ENCODE assay signal across 23 cellular contexts in the genomic region with DNA sequence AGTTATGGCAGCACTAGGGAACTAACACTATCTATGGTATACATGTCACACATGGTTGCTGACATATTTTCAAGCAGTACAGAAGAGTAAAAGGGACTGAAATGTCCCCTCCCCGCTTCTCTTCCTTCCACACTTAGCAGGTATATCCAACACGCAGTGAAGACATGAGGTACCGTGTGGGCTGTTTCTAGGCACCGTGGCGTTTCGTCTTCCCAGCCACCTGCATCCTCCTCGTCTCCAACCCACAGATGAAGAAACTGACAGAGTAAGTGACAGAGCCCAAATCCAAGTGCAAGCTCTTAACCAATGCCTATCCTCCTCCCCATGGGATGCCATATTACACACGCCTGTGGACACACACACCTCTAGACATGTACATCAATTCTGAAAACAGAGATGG. TPM values are rescaled to one million over a fixed set of nuclear protein-coding genes. Genes with fewer than 3 reads are reported as not detected.
DNase-seq lines count a peak whose midpoint lies in the region; ATAC-seq and TF ChIP-seq lines count a peak whose summit lies in the region.
"Had no signal": no experiment of that assay in that cellular context is flagged by ENCODE, and none has a peak within 500 bp of the region (broad histone marks: within the 10 kb centered on the region; RNA-seq: fewer than 3 reads in every experiment).

No MANE protein-coding gene starts in this region.

- peak overlapping the region; percentile 44 for H3K4me2 ChIP-seq in BLaER1

- H3K4me1 Mint-ChIP-seq in CD8-positive, alpha-beta T cell (ENCODE audit: low read depth) = peaks cover 14% of the 10 kb centered on the region
- peaks cover 12 to 24% (median 18%) of the 10 kb centered on the region in 7 donors for H3K4me1 Mint-ChIP-seq in naive thymus-derived CD4-positive, alpha-beta T cell

- H3K36me3 ChIP-seq in BLaER1 = peaks cover 17% of the 10 kb centered on the region; the same call in 1 of the 2 replicates
- H3K36me3 ChIP-seq in CD8-positive, alpha-beta T cell (ENCODE audit: insufficient read depth, low read length) = peaks cover 20% of the 10 kb centered on the region
- H3K36me3 ChIP-seq in naive thymus-derived CD4-positive, alpha-beta T cell (ENCODE audit: control insufficient read depth in 2 of 3, insufficient read depth in 3 of 3, low read length in 3 of 3) = peaks cover 0 to 73% (median 3%) of the 10 kb centered on the region in 3 experiments
- H3K36me3 ChIP-seq: cardiac muscle cell, WERI-Rb-1 had no signal

- CTCF ChIA-PET in CD8-positive, alpha-beta T cell (lab: Charles Lee) = no interaction called here
- CTCF ChIA-PET in naive thymus-derived CD4-positive, alpha-beta T cell (lab: Charles Lee) = no interaction called here

- peaks cover 39% of the 10 kb centered on the region for H3K4me1 ChIP-seq in BLaER1
- H3K4me1 ChIP-seq in CD8-positive, alpha-beta T cell (ENCODE audit: insufficient read depth, low read length) = peaks cover 7% of the 10 kb centered on the region
- H3K4me1 ChIP-seq in naive thymus-derived CD4-positive, alpha-beta T cell (ENCODE audit: control insufficient read depth in 2 of 2, insufficient read depth in 2 of 2, low read length in 2 of 2) = peaks cover 0 to 14% of the 10 kb centered on the region in 2 donors

- H3K4me3 ChIP-seq in BLaER1 = no peak overlapping the region
- H3K4me3 ChIP-seq in CD8-positive, alpha-beta T cell (ENCODE audit: low read depth, low read length) = no peak overlapping the region
- no peak overlapping the region for H3K4me3 ChIP-seq in naive thymus-derived CD4-positive, alpha-beta T cell (ENCODE audit: low read length)
- H3K4me3 ChIP-seq: cardiac muscle cell, gastroesophageal sphincter, left ventricle myocardium inferior had no signal

- H3K27ac ChIP-seq in BLaER1 = no peak overlapping the region
- H3K27ac ChIP-seq in CD8-positive, alpha-beta T cell (ENCODE audit: low read depth, low read length) = no peak overlapping the region
- peak overlapping the region; percentile 49 for H3K27ac ChIP-seq in naive thymus-derived CD4-positive, alpha-beta T cell (ENCODE audit: low read depth, low read length)
- H3K27ac ChIP-seq: cardiac muscle cell, gastroesophageal sphincter, left ventricle myocardium inferior, parathyroid adenoma, WERI-Rb-1 had no signal

- peak overlapping the region; percentile 86 for H3K27ac Mint-ChIP-seq in CD8-positive, alpha-beta T cell
- H3K27ac Mint-ChIP-seq in activated naive CD4-positive, alpha-beta T cell treated with anti-CD3 and anti-CD28 coated beads, Interleukin-2, amount 50 U/mL, for 72 hours = peak overlapping the region; percentile 51 to 85
- H3K27ac Mint-ChIP-seq in naive thymus-derived CD4-positive, alpha-beta T cell = peak overlapping the region; percentile 41 to 89 (median 83)
- H3K27ac Mint-ChIP-seq: HFFc6, mesothelial cell of epicardium had no signal

- no peak for TF ChIP-seq CTCF in CD8-positive, alpha-beta T cell (IDR thresholded peaks at IDR 0.05)

- H4K20me1 ChIP-seq in BLaER1 = peaks cover 30% of the 10 kb centered on the region

- no peak for DNase-seq in CD8-positive, alpha-beta T cell
- DNase-seq in activated naive CD4-positive, alpha-beta T cell treated with anti-CD3 and anti-CD28 coated beads, Interleukin-2, amount 50 U/mL, for 72 hours (ENCODE audit: low spot score in 2 of 2) = no peak
- DNase-seq in naive thymus-derived CD4-positive, alpha-beta T cell = no peak
- DNase-seq in NCI-H524 treated with DMSO at 0.1 percent for 48 hours (lab: John Stamatoyannopoulos, UW) (no peak), sciatic nerve (ENCODE audit: low spot score) (no peak)
- DNase-seq: activated CD8-positive, alpha-beta memory T cell treated with anti-CD3 and anti-CD28 coated beads, Interleukin-2, amount 50 U/mL, for 48 hours; activated effector memory CD4-positive, alpha-beta T cell treated with Interleukin-2 at 50 U/mL for 16 hours; aorta; DMS 273 treated with DMSO at 0.1 percent for 48 hours; HFFc6; left ventricle myocardium inferior; NCI-H187; NCI-H2171 treated with DMSO at 0.1 percent for 48 hours; NCI-H526; right cardiac atrium; WERI-Rb-1 had no signal

- H3K27me3 Mint-ChIP-seq in CD8-positive, alpha-beta T cell (ENCODE audit: low read depth) = no peaks in the 10 kb centered on the region
- H3K27me3 Mint-ChIP-seq in naive thymus-derived CD4-positive, alpha-beta T cell = no peaks in the 10 kb centered on the region
- H3K27me3 Mint-ChIP-seq: natural killer cell treated with Interleukin-12 subunit alpha and Interleukin-12 subunit beta and Interleukin-15 and Interleukin-18, amount 100 ng/mL, for 72 hours had no signal

- peaks cover 68% of the 10 kb centered on the region for H3K36me3 Mint-ChIP-seq in CD8-positive, alpha-beta T cell
- H3K36me3 Mint-ChIP-seq in activated naive CD4-positive, alpha-beta T cell treated with anti-CD3 and anti-CD28 coated beads, Interleukin-2, amount 50 U/mL, for 72 hours = peaks cover 0 to 6% of the 10 kb centered on the region in 2 donors
- peaks cover 11 to 29% (median 17%) of the 10 kb centered on the region in 5 donors for H3K36me3 Mint-ChIP-seq in naive thymus-derived CD4-positive, alpha-beta T cell
- H3K36me3 Mint-ChIP-seq: natural killer cell treated with Interleukin-12 subunit alpha and Interleukin-12 subunit beta and Interleukin-15 and Interleukin-18, amount 100 ng/mL, for 72 hours had no signal

- H3K4me3 Mint-ChIP-seq in CD8-positive, alpha-beta T cell = no peak overlapping the region
- peak overlapping the region in 7 of 10 donors; percentile 14 to 63 (median 38) for H3K4me3 Mint-ChIP-seq in naive thymus-derived CD4-positive, alpha-beta T cell
- H3K4me3 Mint-ChIP-seq: HFFc6; mesothelial cell of epicardium; natural killer cell treated with Interleukin-12 subunit alpha and Interleukin-12 subunit beta and Interleukin-15 and Interleukin-18, amount 100 ng/mL, for 72 hours had no signal

- H3K27me3 ChIP-seq in BLaER1 = no peaks in the 10 kb centered on the region
- no peaks in the 10 kb centered on the region for H3K27me3 ChIP-seq in CD8-positive, alpha-beta T cell (ENCODE audit: insufficient read depth, low read length)
- no peaks in the 10 kb centered on the region for H3K27me3 ChIP-seq in naive thymus-derived CD4-positive, alpha-beta T cell (ENCODE audit: control insufficient read depth in 2 of 2, insufficient read depth in 2 of 2, low read length in 2 of 2)
- H3K27me3 ChIP-seq: cardiac muscle cell, gastroesophageal sphincter had no signal

- intact Hi-C loops in CD8-positive, alpha-beta T cell (cut with DNase I, micrococcal nuclease) = no loop called here
- intact Hi-C loops in naive thymus-derived CD4-positive, alpha-beta T cell (cut with micrococcal nuclease) = loop anchor here in 1 of 2 donors (2.0 to 5.0 kb wide), 2 partner anchors 70 to 106 kb away; no protein-coding TSS in a partner anchor
- intact Hi-C loops in sciatic nerve (cut with DNase I) = no loop called here

- no peak for ATAC-seq in CD8-positive, alpha-beta T cell
- no peak for ATAC-seq in activated naive CD4-positive, alpha-beta T cell treated with anti-CD3 and anti-CD28 coated beads, Interleukin-2, amount 50 U/mL, for 72 hours
- ATAC-seq in naive thymus-derived CD4-positive, alpha-beta T cell = no peak
- ATAC-seq in sciatic nerve (no peak), GM19467 (IDR thresholded peaks at IDR 0.05; ENCODE audit: unreplicated experiment) (no peak)
- ATAC-seq: gastroesophageal sphincter; natural killer cell treated with Interleukin-12 subunit alpha and Interleukin-12 subunit beta and Interleukin-15 and Interleukin-18, amount 100 ng/mL, for 72 hours; right cardiac atrium had no signal

- POLR2A ChIA-PET in CD8-positive, alpha-beta T cell (lab: Charles Lee) = interaction anchor here (0.9 kb wide), 1 partner anchor 31 kb away, joined by 3 read pairs; no protein-coding TSS in a partner anchor
- POLR2A ChIA-PET in naive thymus-derived CD4-positive, alpha-beta T cell (lab: Charles Lee) = interaction anchor here (0.6 kb wide), 1 partner anchor 1330 kb away, joined by 4 read pairs; no protein-coding TSS in a partner anchor

- H3K9me3 Mint-ChIP-seq in CD8-positive, alpha-beta T cell = no peaks in the 10 kb centered on the region
- no peaks in the 10 kb centered on the region for H3K9me3 Mint-ChIP-seq in activated naive CD4-positive, alpha-beta T cell treated with anti-CD3 and anti-CD28 coated beads, Interleukin-2, amount 50 U/mL, for 72 hours
- H3K9me3 Mint-ChIP-seq in naive thymus-derived CD4-positive, alpha-beta T cell = peaks cover 0 to 4% (median 0%) of the 10 kb centered on the region in 11 donors
- H3K9me3 Mint-ChIP-seq: HFFc6; mesothelial cell of epicardium; natural killer cell treated with Interleukin-12 subunit alpha and Interleukin-12 subunit beta and Interleukin-15 and Interleukin-18, amount 100 ng/mL, for 72 hours had no signal

- no peak overlapping the region for H3K9ac ChIP-seq in BLaER1
- H3K9ac ChIP-seq: parathyroid adenoma had no signal

- H3K9me3 ChIP-seq in BLaER1 = no peaks in the 10 kb centered on the region
- no peaks in the 10 kb centered on the region for H3K9me3 ChIP-seq in CD8-positive, alpha-beta T cell (ENCODE audit: low read length)
- no peaks in the 10 kb centered on the region for H3K9me3 ChIP-seq in naive thymus-derived CD4-positive, alpha-beta T cell (ENCODE audit: control insufficient read depth in 2 of 3, low read length in 3 of 3)
- H3K9me3 ChIP-seq: gastroesophageal sphincter, left ventricle myocardium inferior had no signal

RNA-seq across cellular contexts. Expression of gene SLC8B1, which starts 32.4 kb away (rescaled TPM):
- 10 to 100 TPM; 67.3 to 72.8 TPM for total RNA-seq in CD8-positive, alpha-beta T cell
- 10 to 100 TPM; 24.2 to 28.5 TPM for total RNA-seq in activated naive CD4-positive, alpha-beta T cell treated with anti-CD3 and anti-CD28 coated beads, Interleukin-2, amount 50 U/mL, for 72 hours
- 100 to 1,000 TPM in 4 of 5 experiments, 10 to 100 TPM in 1; 40.9 to 169 (median 140) TPM for total RNA-seq in naive thymus-derived CD4-positive, alpha-beta T cell
- polyA plus RNA-seq in naive thymus-derived CD4-positive, alpha-beta T cell = 100 to 1,000 TPM in 1 of 2 donors, 10 to 100 TPM in 1; 68.1 to 144 TPM
- total RNA-seq in sciatic nerve = 34.3 TPM

RNA-seq across cellular contexts. Expression of gene PLBD2, which starts 55.9 kb away (rescaled TPM):
- total RNA-seq in CD8-positive, alpha-beta T cell = 1 to 10 TPM; 9.2 to 9.9 TPM
- total RNA-seq in activated naive CD4-positive, alpha-beta T cell treated with anti-CD3 and anti-CD28 coated beads, Interleukin-2, amount 50 U/mL, for 72 hours = 10 to 100 TPM; 14.7 to 14.9 TPM
- total RNA-seq in naive thymus-derived CD4-positive, alpha-beta T cell = 10 to 100 TPM; 13.2 to 25.4 (median 14.9) TPM
- 10 to 100 TPM in 1 of 2 donors, 1 to 10 TPM in 1; 7.8 to 10.6 TPM for polyA plus RNA-seq in naive thymus-derived CD4-positive, alpha-beta T cell
- total RNA-seq in sciatic nerve = 44.2 TPM
